20 cellular contexts compared by ENCODE assay signal in the genomic region with DNA sequence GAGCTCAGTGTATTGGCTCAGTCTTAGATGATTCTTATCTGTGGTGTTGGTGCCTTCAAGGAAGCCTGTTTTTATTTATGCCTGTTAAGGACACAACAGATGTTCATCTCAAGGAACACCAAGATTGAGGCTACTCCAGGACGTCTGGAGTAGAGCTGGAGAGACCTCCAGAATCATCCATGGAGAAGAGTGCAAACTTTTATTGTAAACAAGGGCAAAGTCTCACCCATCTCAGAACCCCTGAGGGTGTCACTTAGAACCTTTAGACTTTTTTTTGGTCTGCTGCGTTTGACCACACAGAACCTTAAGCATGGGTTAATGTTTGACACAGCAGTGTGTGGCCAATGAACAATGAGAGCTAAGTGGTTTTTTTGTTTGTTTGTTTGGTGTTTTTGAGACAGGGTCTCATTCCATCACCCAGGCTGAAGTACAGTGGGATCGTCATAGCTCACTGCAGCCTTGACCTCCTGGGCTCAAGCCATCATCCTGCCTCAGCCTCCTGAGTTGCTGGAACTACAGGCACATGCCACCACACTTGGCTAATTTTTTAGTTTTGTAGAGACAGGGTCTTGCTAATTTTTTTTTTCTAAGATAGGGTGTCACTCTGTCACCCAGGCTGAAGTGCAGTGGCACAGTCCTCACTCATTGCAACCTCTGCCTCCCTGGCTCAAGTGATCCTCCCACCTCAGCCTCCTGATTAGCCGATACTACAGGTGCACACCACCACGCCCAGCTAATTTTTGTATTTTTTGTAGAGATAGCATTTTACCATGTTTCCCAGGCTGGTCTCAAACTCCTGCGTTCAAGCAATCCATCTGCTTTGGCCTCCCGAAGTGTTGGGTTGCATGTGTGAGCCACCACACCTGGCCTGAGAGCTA.
"Had no signal": no experiment of that assay in that cellular context is flagged by ENCODE, and none has a peak within 500 bp of the region (broad histone marks: within the 10 kb centered on the region; RNA-seq: fewer than 3 reads in every experiment).

No MANE protein-coding gene starts in this region.

- H3K4me1 Mint-ChIP-seq: activated T-helper 17 cell treated with anti-CD3 and anti-CD28 coated beads, Interleukin-2, amount 50 U/mL, for 72 hours; stimulated activated effector memory CD8-positive, alpha-beta T cell treated with anti-CD3 and anti-CD28 coated beads, Interleukin-12 subunit alpha, Interleukin-12 subunit beta, amount 100 ng/mL, for 72 hours; stimulated activated naive CD8-positive, alpha-beta T cell treated with anti-CD3 and anti-CD28 coated beads, Interleukin-15, amount 100 ng/mL, for 72 hours had no signal

- H3K9me3 Mint-ChIP-seq: activated naive CD4-positive, alpha-beta T cell treated with anti-CD3 and anti-CD28 coated beads for 36 hours; activated T-cell treated with anti-CD3 and anti-CD28 coated beads, Interleukin-2, amount 50 U/mL, for 24 hours; activated T-helper 17 cell treated with anti-CD3 and anti-CD28 coated beads, Interleukin-2, amount 50 U/mL, for 72 hours; memory B cell; nephron progenitor cell; stimulated activated effector memory CD8-positive, alpha-beta T cell treated with anti-CD3 and anti-CD28 coated beads, Interleukin-12 subunit alpha, Interleukin-12 subunit beta, amount 100 ng/mL, for 72 hours; stimulated activated naive CD8-positive, alpha-beta T cell treated with anti-CD3 and anti-CD28 coated beads, Interleukin-15, amount 100 ng/mL, for 72 hours had no signal

- DNase-seq: activated CD8-positive, alpha-beta memory T cell treated with anti-CD3 and anti-CD28 coated beads for 24 hours; activated CD8-positive, alpha-beta memory T cell treated with anti-CD3 and anti-CD28 coated beads, Interleukin-2, amount 50 U/mL, for 4 hours; activated naive CD4-positive, alpha-beta T cell treated with anti-CD3 and anti-CD28 coated beads for 36 hours; activated T-cell treated with anti-CD3 and anti-CD28 coated beads, Interleukin-2, amount 50 U/mL, for 24 hours; cortex of kidney; heart right ventricle; nephron progenitor cell; pancreas; small intestine; stimulated activated CD4-positive, alpha-beta T cell treated with anti-CD3 and anti-CD28 coated beads, Interleukin-2, amount 100 ng/mL, for 24 hours; stimulated activated naive CD8-positive, alpha-beta T cell treated with anti-CD3 and anti-CD28 coated beads, Interleukin-15, amount 100 ng/mL, for 72 hours; T-helper 9 cell; tibial artery had no signal

- FAIRE-seq: keratinocyte, pancreas, small intestine, urothelium cell line had no signal

- H3K36me3 Mint-ChIP-seq: memory B cell; stimulated activated effector memory CD8-positive, alpha-beta T cell treated with anti-CD3 and anti-CD28 coated beads, Interleukin-12 subunit alpha, Interleukin-12 subunit beta, amount 100 ng/mL, for 72 hours had no signal

- H3K4me3 Mint-ChIP-seq: activated naive CD4-positive, alpha-beta T cell treated with anti-CD3 and anti-CD28 coated beads for 36 hours; activated T-cell treated with anti-CD3 and anti-CD28 coated beads, Interleukin-2, amount 50 U/mL, for 24 hours; activated T-helper 17 cell treated with anti-CD3 and anti-CD28 coated beads, Interleukin-2, amount 50 U/mL, for 72 hours; memory B cell; nephron progenitor cell; stimulated activated effector memory CD8-positive, alpha-beta T cell treated with anti-CD3 and anti-CD28 coated beads, Interleukin-12 subunit alpha, Interleukin-12 subunit beta, amount 100 ng/mL, for 72 hours; stimulated activated naive CD8-positive, alpha-beta T cell treated with anti-CD3 and anti-CD28 coated beads, Interleukin-15, amount 100 ng/mL, for 72 hours had no signal

- H3K27me3 ChIP-seq: pancreas, tibial artery had no signal

- ATAC-seq: activated T-helper 17 cell treated with anti-CD3 and anti-CD28 coated beads, Interleukin-2, amount 50 U/mL, for 72 hours; heart right ventricle; pancreas; sciatic nerve; stimulated activated effector memory CD8-positive, alpha-beta T cell treated with anti-CD3 and anti-CD28 coated beads, Interleukin-12 subunit alpha, Interleukin-12 subunit beta, amount 100 ng/mL, for 72 hours; stimulated activated naive CD8-positive, alpha-beta T cell treated with anti-CD3 and anti-CD28 coated beads, Interleukin-15, amount 100 ng/mL, for 72 hours had no signal

- H3K4me1 ChIP-seq: pancreas had no signal

- H3K4me3 ChIP-seq: heart right ventricle, pancreas, tibial artery had no signal

- H3K9me3 ChIP-seq: heart right ventricle, pancreas, tibial artery had no signal

- H3K27ac Mint-ChIP-seq: activated naive CD4-positive, alpha-beta T cell treated with anti-CD3 and anti-CD28 coated beads for 36 hours; activated T-cell treated with anti-CD3 and anti-CD28 coated beads, Interleukin-2, amount 50 U/mL, for 24 hours; activated T-helper 17 cell treated with anti-CD3 and anti-CD28 coated beads, Interleukin-2, amount 50 U/mL, for 72 hours; memory B cell; nephron progenitor cell; stimulated activated effector memory CD8-positive, alpha-beta T cell treated with anti-CD3 and anti-CD28 coated beads, Interleukin-12 subunit alpha, Interleukin-12 subunit beta, amount 100 ng/mL, for 72 hours had no signal

- H3K36me3 ChIP-seq: heart right ventricle, pancreas, tibial artery had no signal

- H3K27ac ChIP-seq: epithelial cell of prostate, heart right ventricle, pancreas had no signal
